In genomic region chr14:102138535-102138934, GRCh38 we compare ENCODE assay signal across 8 cellular contexts. TPM values are rescaled to one million over a fixed set of nuclear protein-coding genes. Genes with fewer than 3 reads are reported as not detected.
A peak's percentile ranks its signal among the peaks of the same experiment; 100 is the strongest.
DNase-seq lines count a peak whose midpoint lies in the region; ATAC-seq, FAIRE-seq and TF ChIP-seq lines count a peak whose summit lies in the region.

No MANE protein-coding gene starts in this region.

- H3K79me2 ChIP-seq in DOHH2 (ENCODE audit: control insufficient read depth, low read length) (peaks cover 48% of the 10 kb centered on the region), OCI-LY1 (ENCODE audit: insufficient read depth, low read length) (peaks cover 42% of the 10 kb centered on the region)

- peak overlapping the region; percentile 84 for H3K4me3 ChIP-seq in DOHH2 (ENCODE audit: low read length)
- H3K4me3 ChIP-seq in OCI-LY1 (ENCODE audit: low read depth, low read length, poor library complexity, severe bottlenecking): peak overlapping the region; percentile 92
- H3K4me3 ChIP-seq in endocrine pancreas (ENCODE audit: control insufficient read depth, insufficient read depth, low read length): peak overlapping the region; percentile 77
- peak overlapping the region in 3 of 4 donors; percentile 80 to 95 (median 84) for H3K4me3 ChIP-seq in pancreas
- no peak overlapping the region for H3K4me3 ChIP-seq in lower leg skin (ENCODE audit: low read depth, poor library complexity, severe bottlenecking)

- H4K20me1 ChIP-seq in DOHH2 (ENCODE audit: control insufficient read depth, insufficient read depth, low read depth, low read length): peaks cover 9% of the 10 kb centered on the region; the same call in 1 of the 2 replicates
- H4K20me1 ChIP-seq in OCI-LY1 (ENCODE audit: insufficient read depth, low read length): no peaks in the 10 kb centered on the region

- H3K27me3 ChIP-seq in DOHH2 (ENCODE audit: control insufficient read depth, low read length) (no peaks in the 10 kb centered on the region), OCI-LY1 (ENCODE audit: insufficient read depth, low read length) (no peaks in the 10 kb centered on the region), endocrine pancreas (ENCODE audit: control insufficient read depth, insufficient read depth, low read length) (no peaks in the 10 kb centered on the region), pancreas (no peaks in the 10 kb centered on the region)

- WGBS in pancreas, 2 donors: 6 to 14% methylated on average over 3 of the region's 3 CpGs
- WGBS in lower leg skin, 2 donors: 18 to 27% methylated on average over 3 of the region's 3 CpGs

- H3K9me2 ChIP-seq in DOHH2 (replicated peaks; ENCODE audit: control insufficient read depth, low read length) (no peaks in the 10 kb centered on the region), OCI-LY1 (ENCODE audit: low read depth, low read length) (no peaks in the 10 kb centered on the region)

- H3K9ac ChIP-seq in OCI-LY1 (ENCODE audit: low read length) (peak overlapping the region; percentile 90), endocrine pancreas (ENCODE audit: control insufficient read depth, insufficient read depth, low read length) (peak overlapping the region; percentile 69)

- intact Hi-C loops in pancreas (cut with DNase I) (no loop called here), lower leg skin (cut with DNase I; ENCODE audit: low total_unique reads) (no loop called here)

- H2AFZ ChIP-seq in OCI-LY1 (ENCODE audit: low read length): no peak overlapping the region

- no peak for TF ChIP-seq POLR2A in lower leg skin (IDR thresholded peaks at IDR 0.05)

- H3K27ac ChIP-seq in DOHH2 (ENCODE audit: low read depth, low read length) (peak overlapping the region; percentile 35), OCI-LY1 (ENCODE audit: low read depth, low read length, poor library complexity, severe bottlenecking) (peak overlapping the region; percentile 33), pancreas (no peak overlapping the region)

- H3K4me1 ChIP-seq in DOHH2 (ENCODE audit: control insufficient read depth, low read length): peaks cover 21% of the 10 kb centered on the region
- H3K4me1 ChIP-seq in OCI-LY1 (ENCODE audit: insufficient read depth, low read length, severe bottlenecking): peaks cover 27% of the 10 kb centered on the region
- peaks cover 21% of the 10 kb centered on the region for H3K4me1 ChIP-seq in endocrine pancreas (ENCODE audit: control insufficient read depth, insufficient read depth, low read length)
- H3K4me1 ChIP-seq in pancreas: peaks cover 0 to 21% (median 4%) of the 10 kb centered on the region in 3 donors

- DNase-seq in pancreas (no peak), lower leg skin (ENCODE audit: low spot score in 2 of 2) (no peak), epidermal melanocyte (ENCODE audit: insufficient read length, low spot score) (no peak)
- DNase-seq in stimulated activated CD4-positive, alpha-beta T cell treated with anti-CD3 and anti-CD28 coated beads, Interleukin-2, amount 100 ng/mL, for 48 hours: no peak

- FAIRE-seq in pancreas (lab: Jason Lieb, UNC): no peak

- H3K9me3 ChIP-seq in DOHH2 (ENCODE audit: control insufficient read depth, insufficient read depth, low read length) (no peaks in the 10 kb centered on the region), OCI-LY1 (ENCODE audit: low read length) (no peaks in the 10 kb centered on the region), endocrine pancreas (ENCODE audit: control insufficient read depth, low read length) (no peaks in the 10 kb centered on the region), pancreas (no peaks in the 10 kb centered on the region)

- TF ChIP-seq CTCF in DOHH2 (IDR thresholded peaks at IDR 0.05; ENCODE audit: low read depth, low read length, poor library complexity, severe bottlenecking) (no peak), OCI-LY1 (IDR thresholded peaks at IDR 0.05; ENCODE audit: low read length) (no peak), pancreas (IDR thresholded peaks at IDR 0.05) (no peak), lower leg skin (IDR thresholded peaks at IDR 0.05) (no peak)

- H3F3A ChIP-seq in DOHH2 (ENCODE audit: control insufficient read depth, insufficient read depth) (no peaks in the 10 kb centered on the region), OCI-LY1 (ENCODE audit: insufficient read depth, low read length) (no peaks in the 10 kb centered on the region)

- H3K4me2 ChIP-seq in DOHH2 (ENCODE audit: low read length): peak overlapping the region; percentile 96
- peak overlapping the region; percentile 94 for H3K4me2 ChIP-seq in OCI-LY1 (ENCODE audit: low read length)

- ATAC-seq in pancreas (no peak), HG03025 (IDR thresholded peaks at IDR 0.05; ENCODE audit: low FRiP score, unreplicated experiment) (no peak)

- H3K36me3 ChIP-seq in DOHH2 (ENCODE audit: control insufficient read depth, low read length): peaks cover 11% of the 10 kb centered on the region
- peaks cover 4% of the 10 kb centered on the region; the same call in 1 of the 2 replicates for H3K36me3 ChIP-seq in OCI-LY1 (ENCODE audit: insufficient read depth, low read length)
- no peaks in the 10 kb centered on the region for H3K36me3 ChIP-seq in endocrine pancreas (ENCODE audit: control insufficient read depth, insufficient read depth, low read length)
- H3K36me3 ChIP-seq in pancreas: no peaks in the 10 kb centered on the region

RNA-seq across cellular contexts. Expression of gene WDR20, which starts 1.2 kb away (rescaled TPM):
- total RNA-seq in pancreas: 10 to 100 TPM; 11.7 to 19.5 (median 14.9) TPM
- polyA plus RNA-seq in pancreas: 10 to 100 TPM in 1 of 2 donors, 1 to 10 TPM in 1; 7.4 to 10.6 TPM
- 10 to 100 TPM; 33.7 to 50.8 (median 41.3) TPM for total RNA-seq in lower leg skin

RNA-seq across cellular contexts. Expression of gene HSP90AA1, which starts 51.7 kb away (rescaled TPM):
- total RNA-seq in pancreas (100 to 1,000 TPM; 106 to 393 (median 136) TPM), lower leg skin (100 to 1,000 TPM; 196 to 301 (median 255) TPM)
- polyA plus RNA-seq in pancreas: 100 to 1,000 TPM; 106 to 203 TPM

Comparison
In these comparisons a context has a peak if more than half of its experiments do, and no peak if none do; other contexts are left out.
1. H3K27ac ChIP-seq: peak in DOHH2 (single experiment) and OCI-LY1 (single experiment); none in pancreas (0 of 4).